Comparison of ENCODE assay signal across 6 cellular contexts in genomic region chr3:119243058-119243529, GRCh38. TPM values are rescaled to one million over a fixed set of nuclear protein-coding genes. Genes with fewer than 3 reads are reported as not detected.
DNase-seq lines count a peak whose midpoint lies in the region; ATAC-seq, FAIRE-seq and TF ChIP-seq lines count a peak whose summit lies in the region.
"Not testable (repeated sequence)": the region's sequence is repeated elsewhere in the genome, so short reads cannot be mapped to it uniquely, and the experiment has no call there.

No MANE protein-coding gene starts in this region.

- H3K36me3 Mint-ChIP-seq in endodermal cell (ENCODE audit: low read depth): not testable (repeated sequence)
- H3K36me3 Mint-ChIP-seq in glutamatergic neuron (ENCODE audit: unreplicated experiment): peaks cover 11% of the 10 kb centered on the region

- intact Hi-C loops in K562 (cut with micrococcal nuclease): loop anchor here (5.0 to 10.0 kb wide), 2 partner anchors 208 to 361 kb away; partner anchors contain the start of gene IGSF11
- intact Hi-C loops in HepG2 (cut with micrococcal nuclease; ENCODE audit: unreplicated experiment): not testable (repeated sequence)

- not testable (repeated sequence) for H3K9me1 ChIP-seq in K562 (ENCODE audit: control insufficient read depth, insufficient read depth, low read length)

- 74% methylated on average over 7 of the region's 7 CpGs for WGBS in A549 (ENCODE audit: missing lambda C conversion rate)
- no CpG with 5 or more reads among the region's 7 CpGs for WGBS in K562 (ENCODE audit: insufficient coverage, low coverage, missing lambda C conversion rate)
- 40% methylated on average over 1 of the region's 7 CpGs; no CpG with 5 or more reads in 1 of the 2 experiments for WGBS in endodermal cell (ENCODE audit: insufficient coverage in 1 of 2, insufficient read length in 1 of 2), 2 experiments
- 50% methylated on average over 3 of the region's 7 CpGs for WGBS in HepG2 (ENCODE audit: low lambda C conversion rate)

- not testable (repeated sequence) for TF ChIP-seq EP300 in A549 (IDR thresholded peaks at IDR 0.05); K562 (IDR thresholded peaks at IDR 0.05; ENCODE audit: low read length); HepG2 (IDR thresholded peaks at IDR 0.05; ENCODE audit: low read depth in 2 of 2, low read length in 2 of 2); HepG2 (CRISPR knock-in tag; IDR thresholded peaks at IDR 0.05; ENCODE audit: borderline replicate concordance)

- not testable (repeated sequence) for H3K27ac ChIP-seq in A549; K562 (ENCODE audit: extremely low read depth, low read depth, low read length); endodermal cell (ENCODE audit: low read depth, low read length); HepG2 (ENCODE audit: extremely low read length, insufficient read depth, low read length)
- H3K27ac ChIP-seq in WERI-Rb-1: peak overlapping the region; percentile 26; the same call in 1 of the 2 replicates

- not testable (repeated sequence) for H3K9me3 ChIP-seq in A549; WERI-Rb-1 (ENCODE audit: severe bottlenecking); K562 (replicated peaks; ENCODE audit: control insufficient read depth, insufficient read depth, low read depth, low read length); HepG2 (ENCODE audit: low read length)
- H3K9me3 ChIP-seq in endodermal cell (ENCODE audit: control insufficient read depth, low read length): peaks cover 15% of the 10 kb centered on the region

- CTCF ChIA-PET in A549 (lab: Yijun Ruan, JAX): interaction anchor here (0.6 to 8.0 kb wide), 2 partner anchors 117 to 360 kb away, joined by 3 to 41 read pairs; no protein-coding TSS in a partner anchor
- CTCF ChIA-PET in K562 (lab: Yijun Ruan, JAX; ENCODE audit: low intra/inter-chr PET ratio): interaction anchor here (0.7 kb wide), 1 partner anchor 91 kb away, joined by 4 read pairs; no protein-coding TSS in a partner anchor
- CTCF ChIA-PET in HepG2 (lab: Yijun Ruan, JAX; ENCODE audit: low intra/inter-chr PET ratio, low total read pairs): not testable (repeated sequence)

- FAIRE-seq in A549 (lab: Jason Lieb, UNC); K562 (lab: Jason Lieb, UNC); HepG2 (lab: Jason Lieb, UNC): not testable (repeated sequence)

- in situ Hi-C loops in K562 (cut with MboI): loop anchor here (25.0 kb wide), 1 partner anchor 356 kb away; no protein-coding TSS in a partner anchor
- in situ Hi-C loops in HepG2 (cut with HindIII; ENCODE audit: extremely low pct_ligation_motif_present, low pct_unique_long_range_greater_than_20kb): not testable (repeated sequence)

- ATAC-seq in A549, K562, HepG2: not testable (repeated sequence)

- H3K4me1 Mint-ChIP-seq in endodermal cell: not testable (repeated sequence)
- peaks cover 11% of the 10 kb centered on the region for H3K4me1 Mint-ChIP-seq in glutamatergic neuron (ENCODE audit: low read depth, unreplicated experiment)

- H3K79me2 ChIP-seq in K562 (ENCODE audit: control insufficient read depth, insufficient read depth, low read length): peaks cover 22% of the 10 kb centered on the region
- H3K79me2 ChIP-seq in HepG2 (ENCODE audit: insufficient read depth, low read length): peaks cover 19% of the 10 kb centered on the region

- not testable (repeated sequence) for TF ChIP-seq RAD21 in A549 (conservative IDR thresholded peaks at IDR 0.05 in 1 of 2, IDR thresholded peaks at IDR 0.05 in 1 of 2); K562 (CRISPR knock-in tag; conservative IDR thresholded peaks at IDR 0.05 in 1 of 2, IDR thresholded peaks at IDR 0.05 in 1 of 2); HepG2 (CRISPR knock-in tag; IDR thresholded peaks at IDR 0.05)

- H3K27me3 ChIP-seq in WERI-Rb-1 (ENCODE audit: insufficient read depth, low read depth, severe bottlenecking); K562 (ENCODE audit: control insufficient read depth in 2 of 2, insufficient read depth in 2 of 2, low read length in 2 of 2); endodermal cell (ENCODE audit: control insufficient read depth, insufficient read depth, low read length, poor library complexity, severe bottlenecking); HepG2 (ENCODE audit: control insufficient read depth in 1 of 2, insufficient read depth in 2 of 2, low read length in 2 of 2): not testable (repeated sequence)

- not testable (repeated sequence) for H3K4me3 ChIP-seq in A549; WERI-Rb-1 (ENCODE audit: low read depth, low read length); K562; endodermal cell (ENCODE audit: low read length); HepG2 (replicated peaks in 1 of 3; ENCODE audit: insufficient read depth in 1 of 3, low read depth in 2 of 3, low read length in 3 of 3)

- POLR2A ChIA-PET in A549 (lab: Yijun Ruan, JAX); K562 (lab: Yijun Ruan, JAX); HepG2 (lab: Yijun Ruan, JAX): not testable (repeated sequence)

- not testable (repeated sequence) for H2AFZ ChIP-seq in K562 (ENCODE audit: low read depth, low read length); HepG2 (ENCODE audit: low read length)

- DNase-seq in A549 (ENCODE audit: low read depth in 1 of 2, low spot score in 1 of 2); WERI-Rb-1; K562 (ENCODE audit: extremely low read depth in 1 of 4, low spot score in 3 of 4); endodermal cell; glutamatergic neuron; HepG2 (ENCODE audit: low spot score): not testable (repeated sequence)

- not testable (repeated sequence) for H3K36me3 ChIP-seq in WERI-Rb-1; K562 (ENCODE audit: control insufficient read depth, insufficient read depth, low read length); endodermal cell (ENCODE audit: control insufficient read depth, insufficient read depth, low read length); HepG2 (replicated peaks in 1 of 2; ENCODE audit: control insufficient read depth in 1 of 2, insufficient read depth in 2 of 2, low read length in 2 of 2)

- H3K4me3 Mint-ChIP-seq in endodermal cell; glutamatergic neuron (ENCODE audit: unreplicated experiment): not testable (repeated sequence)

- BruUV-seq in K562 (replicated peaks; lab: Mats Ljungman, UMichigan); HepG2 (replicated peaks; lab: Mats Ljungman, UMichigan): not testable (repeated sequence)

- not testable (repeated sequence) for H3K9ac ChIP-seq in K562 (ENCODE audit: insufficient read depth in 1 of 2, low read depth in 2 of 2, low read length in 2 of 2); endodermal cell (ENCODE audit: extremely low read depth, low read length, poor library complexity, severe bottlenecking); HepG2 (ENCODE audit: insufficient read depth, low read depth, low read length)

- H4K20me1 ChIP-seq in K562 (replicated peaks; ENCODE audit: control insufficient read depth, insufficient read depth, low read length); HepG2 (ENCODE audit: insufficient read depth, low read length): not testable (repeated sequence)

- H3K27me3 Mint-ChIP-seq in endodermal cell (ENCODE audit: insufficient read depth); glutamatergic neuron (ENCODE audit: unreplicated experiment): not testable (repeated sequence)

- H3K9me3 Mint-ChIP-seq in endodermal cell: peaks cover 28% of the 10 kb centered on the region
- H3K9me3 Mint-ChIP-seq in glutamatergic neuron (ENCODE audit: unreplicated experiment): not testable (repeated sequence)

- TF ChIP-seq POLR2A in A549 (IDR thresholded peaks at IDR 0.05; ENCODE audit: low read length); K562 (conservative IDR thresholded peaks at IDR 0.05); HepG2 (IDR thresholded peaks at IDR 0.05; ENCODE audit: insufficient read depth in 1 of 2, low read depth in 2 of 2, low read length in 2 of 2): not testable (repeated sequence)

- TF ChIP-seq CTCF in A549 (IDR thresholded peaks at IDR 0.05); WERI-Rb-1 (IDR thresholded peaks at IDR 0.05; ENCODE audit: low read depth, low read length); K562 (IDR thresholded peaks at IDR 0.05 in 2 of 3, conservative IDR thresholded peaks at IDR 0.05 in 1 of 3; ENCODE audit: insufficient read depth in 2 of 3, low read depth in 1 of 3, low read length in 3 of 3); endodermal cell (conservative IDR thresholded peaks at IDR 0.05); glutamatergic neuron (IDR thresholded peaks at IDR 0.05; ENCODE audit: partially characterized antibody, unreplicated experiment); HepG2 (CRISPR knock-in tag; IDR thresholded peaks at IDR 0.05): not testable (repeated sequence)

- H3K4me1 ChIP-seq in A549: peaks cover 10% of the 10 kb centered on the region
- H3K4me1 ChIP-seq in K562 (replicated peaks in 1 of 2; ENCODE audit: control insufficient read depth in 2 of 2, insufficient read depth in 2 of 2, low read length in 2 of 2): peaks cover 8 to 13% of the 10 kb centered on the region in 2 experiments; a peak in 4 of 5 replicates
- not testable (repeated sequence) for H3K4me1 ChIP-seq in endodermal cell (ENCODE audit: control insufficient read depth, insufficient read depth, low read length)
- peaks cover 20% of the 10 kb centered on the region for H3K4me1 ChIP-seq in HepG2 (ENCODE audit: insufficient read depth, low read length)

- peak overlapping the region; percentile 66 for H3K27ac Mint-ChIP-seq in endodermal cell
- peak overlapping the region; percentile 87 for H3K27ac Mint-ChIP-seq in glutamatergic neuron (ENCODE audit: unreplicated experiment)

- H3K4me2 ChIP-seq in A549; K562 (ENCODE audit: insufficient read depth, low read length); HepG2 (ENCODE audit: low read depth, low read length): not testable (repeated sequence)

RNA-seq across cellular contexts. Expression of gene B4GALT4, which starts 2.4 kb away (rescaled TPM):
- polyA plus RNA-seq in A549 (2011; rRNA removed) (134 and 193 TPM in 2 replicates), A549 (2017; fragmentation: RNase III; extraction: RNeasy Plus Mini Kit Qiagen cat#74134 plus additional on column Dnase treatment) (95.1 to 101 TPM (median 98.6 TPM) in 3 replicates), K562 (2011; rRNA removed) (10.9 and 12.2 TPM in 2 replicates), K562 (2014; fragmentation: Illumina TruSeq; extraction: Trizol) (8.8 and 10.1 TPM in 2 replicates), K562 (2014; fragmentation: Nextera tagmentation; extraction: Ambion mirVana) (10 to 100 TPM; 14.9 to 17.8 TPM), K562 (2014; rRNA removed) (11.7 and 12.5 TPM in 2 replicates), HepG2 (2011; rRNA removed) (15.1 and 16.9 TPM in 2 replicates)
- polyA plus RNA-seq in A549 (2012; cell fraction: cytosol; rRNA removed): 79.4 and 85.4 TPM in 2 replicates
- polyA plus RNA-seq in A549 (2012; cell fraction: nucleus; rRNA removed): 41.2 and 64.4 TPM in 2 replicates
- 107 and 108 TPM in 2 replicates for polyA minus RNA-seq in A549 (2011; rRNA and poly(A)+ RNA removed)
- total RNA-seq in K562 (2011; cell fraction: chromatin; rRNA removed; ENCODE audit: low replicate concordance): 10.1 and 22.7 TPM in 2 replicates
- 9.2 and 9.8 TPM in 2 replicates for total RNA-seq in K562 (2011; cell fraction: nucleolus; rRNA removed)
- 15.0 and 23.0 TPM in 2 replicates for total RNA-seq in K562 (2011; cell fraction: nucleoplasm; rRNA removed)
- total RNA-seq in K562 (2014; rRNA removed) (8.2 and 14.0 TPM in 2 replicates), K562 (2014; rRNA removed; fragmentation: Illumina TruSeq; extraction: Trizol) (13.0 and 14.2 TPM in 2 replicates), K562 (2015; rRNA removed; fragmentation: Illumina TruSeq; extraction: Trizol) (11.2 and 12.8 TPM in 2 replicates), K562 (2021) (10.2 and 13.1 TPM in 2 replicates), endodermal cell (100 to 1,000 TPM; 141 to 145 TPM), glutamatergic neuron (ENCODE audit: unreplicated experiment) (24.3 TPM), HepG2 (2016; rRNA removed; fragmentation: Illumina TruSeq; extraction: Trizol) (23.8 and 29.0 TPM in 2 replicates)
- polyA plus RNA-seq in K562 (2011; cell fraction: cytosol; rRNA removed): 2.1 and 6.4 TPM in 2 replicates
- polyA plus RNA-seq in K562 (2011; cell fraction: nucleus; rRNA removed): 6.1 and 9.6 TPM in 2 replicates
- 8.4 and 8.7 TPM in 2 replicates for polyA plus RNA-seq in K562 (2012)
- 12.7 and 14.2 TPM in 2 replicates for polyA minus RNA-seq in K562 (2011; rRNA and poly(A)+ RNA removed)
- polyA minus RNA-seq in K562 (2011; cell fraction: cytosol; rRNA and poly(A)+ RNA removed): 5.4 and 10.1 TPM in 2 replicates
- polyA minus RNA-seq in K562 (2011; cell fraction: nucleus; rRNA and poly(A)+ RNA removed): 6.3 and 11.2 TPM in 2 replicates
- polyA plus RNA-seq in endodermal cell (2013, experiment 1 of 2): 41.8 TPM
- polyA plus RNA-seq in endodermal cell (2013, experiment 2 of 2): 44.8 TPM
- 11.4 and 13.3 TPM in 2 replicates for total RNA-seq in HepG2 (2016; cell fraction: cytosol; rRNA removed; fragmentation: Illumina TruSeq; extraction: Trizol; ENCODE audit: low read depth)
- total RNA-seq in HepG2 (2016; cell fraction: insoluble cytoplasmic fraction; rRNA removed; fragmentation: Illumina TruSeq; extraction: Trizol): 25.1 and 29.6 TPM in 2 replicates
- 21.4 and 30.8 TPM in 2 replicates for total RNA-seq in HepG2 (2016; cell fraction: membrane; rRNA removed; fragmentation: Illumina TruSeq; extraction: Trizol)
- 21.6 and 24.4 TPM in 2 replicates for total RNA-seq in HepG2 (2016; cell fraction: nucleus; rRNA removed; fragmentation: Illumina TruSeq; extraction: Trizol)
- polyA plus RNA-seq in HepG2 (2011; cell fraction: cytosol; rRNA removed): 10.2 and 12.6 TPM in 2 replicates
- 7.1 and 9.0 TPM in 2 replicates for polyA plus RNA-seq in HepG2 (2011; cell fraction: nucleus; rRNA removed)
- 22.2 and 27.7 TPM in 2 replicates for polyA plus RNA-seq in HepG2 (2012)
- polyA plus RNA-seq in HepG2 (2016; cell fraction: cytosol; fragmentation: Illumina TruSeq; extraction: Trizol; ENCODE audit: low read depth): 10.6 and 14.6 TPM in 2 replicates
- 21.5 and 23.8 TPM in 2 replicates for polyA plus RNA-seq in HepG2 (2016; cell fraction: insoluble cytoplasmic fraction; fragmentation: Illumina TruSeq; extraction: Trizol; ENCODE audit: low read depth)
- 17.0 and 23.1 TPM in 2 replicates for polyA plus RNA-seq in HepG2 (2016; cell fraction: membrane; fragmentation: Illumina TruSeq; extraction: Trizol; ENCODE audit: low read depth)
- 29.4 and 32.1 TPM in 2 replicates for polyA plus RNA-seq in HepG2 (2016; cell fraction: nucleus; fragmentation: Illumina TruSeq; extraction: Trizol; ENCODE audit: insufficient read depth, low read depth)
- polyA minus RNA-seq in HepG2 (2011; rRNA and poly(A)+ RNA removed; ENCODE audit: low replicate concordance): 6.9 and 18.7 TPM in 2 replicates
- 11.5 and 13.3 TPM in 2 replicates for polyA minus RNA-seq in HepG2 (2011; cell fraction: cytosol; rRNA and poly(A)+ RNA removed)
- 18.5 and 22.9 TPM in 2 replicates for polyA minus RNA-seq in HepG2 (2011; cell fraction: nucleus; rRNA and poly(A)+ RNA removed)

RNA-seq across cellular contexts. Expression of gene ARHGAP31, which starts 51.1 kb away (rescaled TPM):
- polyA plus RNA-seq in A549 (2011; rRNA removed) (1.3 and 1.4 TPM in 2 replicates), A549 (2017; fragmentation: RNase III; extraction: RNeasy Plus Mini Kit Qiagen cat#74134 plus additional on column Dnase treatment) (0.68 to 0.94 TPM (median 0.93 TPM) in 3 replicates), K562 (2011; rRNA removed) (not detected in 2 replicates), K562 (2014; fragmentation: Illumina TruSeq; extraction: Trizol) (0.01 TPM in 1 of 2 replicates, not detected in the other), K562 (2014; fragmentation: Nextera tagmentation; extraction: Ambion mirVana) (under 1 TPM; under 0.01 to 0.01 TPM), K562 (2014; rRNA removed) (not detected in 2 replicates), HepG2 (2011; rRNA removed) (not detected in 2 replicates)
- 0.26 and 0.31 TPM in 2 replicates for polyA plus RNA-seq in A549 (2012; cell fraction: cytosol; rRNA removed)
- polyA plus RNA-seq in A549 (2012; cell fraction: nucleus; rRNA removed): 0.16 and 0.21 TPM in 2 replicates
- 3.3 and 4.8 TPM in 2 replicates for polyA minus RNA-seq in A549 (2011; rRNA and poly(A)+ RNA removed)
- total RNA-seq in K562 (2011; cell fraction: chromatin; rRNA removed; ENCODE audit: low replicate concordance): not detected in 2 replicates
- total RNA-seq in K562 (2011; cell fraction: nucleolus; rRNA removed): under 0.01 TPM in 1 of 2 replicates, not detected in the other
- not detected in 2 replicates for total RNA-seq in K562 (2011; cell fraction: nucleoplasm; rRNA removed)
- total RNA-seq in K562 (2014; rRNA removed) (not detected in 2 replicates), K562 (2014; rRNA removed; fragmentation: Illumina TruSeq; extraction: Trizol) (0.11 TPM in 1 of 2 replicates, not detected in the other), K562 (2015; rRNA removed; fragmentation: Illumina TruSeq; extraction: Trizol) (not detected in 2 replicates), K562 (2021) (0.13 and 0.38 TPM in 2 replicates), endodermal cell (1 to 10 TPM; 2.2 to 2.3 TPM), glutamatergic neuron (ENCODE audit: unreplicated experiment) (0.20 TPM), HepG2 (2016; rRNA removed; fragmentation: Illumina TruSeq; extraction: Trizol) (not detected in 2 replicates)
- polyA plus RNA-seq in K562 (2011; cell fraction: cytosol; rRNA removed): 0.01 TPM in 2 replicates
- not detected in 2 replicates for polyA plus RNA-seq in K562 (2011; cell fraction: nucleus; rRNA removed)
- 0.03 and 0.08 TPM in 2 replicates for polyA plus RNA-seq in K562 (2012)
- 0.03 TPM in 1 of 2 replicates, not detected in the other for polyA minus RNA-seq in K562 (2011; rRNA and poly(A)+ RNA removed)
- not detected in 2 replicates for polyA minus RNA-seq in K562 (2011; cell fraction: cytosol; rRNA and poly(A)+ RNA removed)
- polyA minus RNA-seq in K562 (2011; cell fraction: nucleus; rRNA and poly(A)+ RNA removed): not detected in 2 replicates
- polyA plus RNA-seq in endodermal cell (2013, experiment 1 of 2): 1.5 TPM
- 3.0 TPM for polyA plus RNA-seq in endodermal cell (2013, experiment 2 of 2)
- not detected in 2 replicates for total RNA-seq in HepG2 (2016; cell fraction: cytosol; rRNA removed; fragmentation: Illumina TruSeq; extraction: Trizol; ENCODE audit: low read depth)
- total RNA-seq in HepG2 (2016; cell fraction: insoluble cytoplasmic fraction; rRNA removed; fragmentation: Illumina TruSeq; extraction: Trizol): not detected in 2 replicates
- not detected in 2 replicates for total RNA-seq in HepG2 (2016; cell fraction: membrane; rRNA removed; fragmentation: Illumina TruSeq; extraction: Trizol)
- not detected in 2 replicates for total RNA-seq in HepG2 (2016; cell fraction: nucleus; rRNA removed; fragmentation: Illumina TruSeq; extraction: Trizol)
- polyA plus RNA-seq in HepG2 (2011; cell fraction: cytosol; rRNA removed): under 0.01 TPM in 1 of 2 replicates, not detected in the other
- not detected in 2 replicates for polyA plus RNA-seq in HepG2 (2011; cell fraction: nucleus; rRNA removed)
- polyA plus RNA-seq in HepG2 (2012): 0.04 and 0.09 TPM in 2 replicates
- not detected in 2 replicates for polyA plus RNA-seq in HepG2 (2016; cell fraction: cytosol; fragmentation: Illumina TruSeq; extraction: Trizol; ENCODE audit: low read depth)
- polyA plus RNA-seq in HepG2 (2016; cell fraction: insoluble cytoplasmic fraction; fragmentation: Illumina TruSeq; extraction: Trizol; ENCODE audit: low read depth): not detected in 2 replicates
- not detected in 2 replicates for polyA plus RNA-seq in HepG2 (2016; cell fraction: membrane; fragmentation: Illumina TruSeq; extraction: Trizol; ENCODE audit: low read depth)
- polyA plus RNA-seq in HepG2 (2016; cell fraction: nucleus; fragmentation: Illumina TruSeq; extraction: Trizol; ENCODE audit: insufficient read depth, low read depth): not detected in 2 replicates
- 0.12 TPM in 1 of 2 replicates, not detected in the other for polyA minus RNA-seq in HepG2 (2011; rRNA and poly(A)+ RNA removed; ENCODE audit: low replicate concordance)
- not detected in 2 replicates for polyA minus RNA-seq in HepG2 (2011; cell fraction: cytosol; rRNA and poly(A)+ RNA removed)
- polyA minus RNA-seq in HepG2 (2011; cell fraction: nucleus; rRNA and poly(A)+ RNA removed): not detected in 2 replicates
